27 cellular contexts compared by ENCODE assay signal in the genomic region with DNA sequence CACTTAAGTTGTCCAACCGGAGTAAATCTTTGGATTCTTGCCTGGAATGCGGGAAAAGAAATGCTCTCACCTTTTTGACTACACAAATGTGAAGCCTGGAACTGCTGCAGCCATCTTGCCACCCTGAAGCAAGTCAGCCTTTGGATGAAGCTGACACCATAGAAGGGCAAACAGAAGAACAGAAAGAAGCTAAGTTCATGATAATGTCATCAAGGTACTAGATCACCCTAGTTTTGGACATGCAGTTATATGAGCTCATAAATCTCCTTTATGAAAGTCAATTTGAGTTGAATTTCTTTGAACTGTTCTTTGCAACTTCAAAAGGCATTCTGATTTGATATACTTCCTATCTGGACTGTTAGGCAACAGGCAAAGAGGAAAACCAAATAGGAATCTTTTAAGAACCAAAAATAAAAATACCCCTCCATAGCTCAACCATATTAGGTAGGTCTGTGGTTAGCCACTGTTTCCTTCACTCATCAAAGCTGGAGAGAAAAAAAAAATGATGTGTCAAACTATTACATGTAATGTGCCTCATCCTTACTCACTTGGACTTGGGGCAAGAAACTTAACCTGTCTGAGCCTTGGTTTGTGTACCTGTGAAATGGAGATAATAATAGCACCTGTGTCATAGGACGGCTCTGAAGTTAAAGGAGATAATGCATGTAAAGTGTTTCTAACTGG.
DNase-seq lines count a peak whose midpoint lies in the region; ATAC-seq, FAIRE-seq and TF ChIP-seq lines count a peak whose summit lies in the region.
"Had no signal": no experiment of that assay in that cellular context is flagged by ENCODE, and none has a peak within 500 bp of the region (broad histone marks: within the 10 kb centered on the region; RNA-seq: fewer than 3 reads in every experiment).

No MANE protein-coding gene starts in this region.

- POLR2A ChIA-PET in CD4-positive, alpha-beta memory T cell (lab: Charles Lee; ENCODE audit: partially characterized antibody): no interaction called here

- H3K27ac ChIP-seq in CD4-positive, alpha-beta memory T cell (ENCODE audit: low read depth, low read length): no peak overlapping the region
- H3K27ac ChIP-seq: ascending aorta, gastroesophageal sphincter, ovary, PC-9, right lobe of liver, testis had no signal

- H3K9me3 ChIP-seq in CD4-positive, alpha-beta memory T cell (ENCODE audit: control insufficient read depth in 1 of 2, low read length in 2 of 2): no peaks in the 10 kb centered on the region
- H3K9me3 ChIP-seq: ascending aorta, gastroesophageal sphincter, HAP-1, ovary, right lobe of liver, testis had no signal

- H3K4me1 Mint-ChIP-seq in CD4-positive, alpha-beta memory T cell: peaks cover 10 to 11% (median 10%) of the 10 kb centered on the region in 4 donors
- H3K4me1 Mint-ChIP-seq: memory B cell had no signal

- H3K36me3 Mint-ChIP-seq in CD4-positive, alpha-beta memory T cell: no peaks in the 10 kb centered on the region
- H3K36me3 Mint-ChIP-seq: CD4-positive, CD25-positive, alpha-beta regulatory T cell; memory B cell; naive thymus-derived CD8-positive, alpha-beta T cell had no signal

- no peaks in the 10 kb centered on the region for H3K9me3 Mint-ChIP-seq in CD4-positive, alpha-beta memory T cell
- H3K9me3 Mint-ChIP-seq: memory B cell; naive thymus-derived CD8-positive, alpha-beta T cell had no signal

- peak overlapping the region in 1 of 7 donors; percentile 24 for H3K27ac Mint-ChIP-seq in CD4-positive, alpha-beta memory T cell
- H3K27ac Mint-ChIP-seq: CD4-positive, CD25-positive, alpha-beta regulatory T cell; memory B cell had no signal

- H3K36me3 ChIP-seq in CD4-positive, alpha-beta memory T cell (ENCODE audit: insufficient read depth, low read length): no peaks in the 10 kb centered on the region
- H3K36me3 ChIP-seq in bronchial epithelial cell (ENCODE audit: control insufficient read depth, insufficient read depth, low read length): no peaks in the 10 kb centered on the region
- H3K36me3 ChIP-seq: ascending aorta, gastroesophageal sphincter, HAP-1, ovary, right lobe of liver had no signal

- TF ChIP-seq CTCF in bronchial epithelial cell (IDR thresholded peaks at IDR 0.05; ENCODE audit: insufficient read depth, low read length, severe bottlenecking): no peak

- H3K4me3 ChIP-seq in CD4-positive, alpha-beta memory T cell (ENCODE audit: low read length in 2 of 2): no peak overlapping the region
- H3K4me3 ChIP-seq in bronchial epithelial cell (ENCODE audit: low read depth, low read length): no peak overlapping the region
- H3K4me3 ChIP-seq: ascending aorta, gastroesophageal sphincter, HAP-1, ovary, PC-9, right lobe of liver, testis had no signal

- no peaks in the 10 kb centered on the region for H3K27me3 ChIP-seq in CD4-positive, alpha-beta memory T cell (ENCODE audit: insufficient read depth, low read length)
- H3K27me3 ChIP-seq in bronchial epithelial cell (ENCODE audit: control insufficient read depth, insufficient read depth, low read length): no peaks in the 10 kb centered on the region
- H3K27me3 ChIP-seq: ascending aorta, gastroesophageal sphincter, ovary, right lobe of liver, testis had no signal

- ATAC-seq in GM18502 (IDR thresholded peaks at IDR 0.05; ENCODE audit: poor library complexity, unreplicated experiment): peak; percentile 60
- ATAC-seq: esophagus mucosa, gastroesophageal sphincter, right lobe of liver had no signal

- H3K4me1 ChIP-seq in CD4-positive, alpha-beta memory T cell (ENCODE audit: insufficient read depth, low read length): peaks cover 9% of the 10 kb centered on the region
- H3K4me1 ChIP-seq: ascending aorta, gastroesophageal sphincter, HAP-1, right lobe of liver, testis had no signal

- FAIRE-seq in bronchial epithelial cell (lab: Jason Lieb, UNC): no peak

- intact Hi-C loops in CD4-positive, alpha-beta memory T cell (cut with micrococcal nuclease): no loop called here

- CTCF ChIA-PET in CD4-positive, alpha-beta memory T cell (lab: Charles Lee; ENCODE audit: partially characterized antibody): interaction anchor here (1.5 to 2.7 kb wide), 3 partner anchors 9 to 20 kb away, joined by 7 to 14 read pairs (median 12); no protein-coding TSS in a partner anchor

- DNase-seq in CD4-positive, alpha-beta memory T cell: peak in 4 of 5 donors; percentile 12 to 25 (median 21)
- DNase-seq in M059J (ENCODE audit: low read depth): peak; percentile 49
- DNase-seq in bronchial epithelial cell (ENCODE audit: low read depth): peak; percentile 13
- DNase-seq in LoVo (ENCODE audit: low spot score): no peak
- DNase-seq in stimulated activated CD4-positive, alpha-beta T cell treated with anti-CD3 and anti-CD28 coated beads, Interleukin-4, amount 100 ng/mL, for 4 hours: no peak
- no peak for DNase-seq in epidermal melanocyte (ENCODE audit: insufficient read length, low spot score)
- DNase-seq: activated CD4-positive, alpha-beta T cell treated with anti-CD3 and anti-CD28 coated beads, Interleukin-2, amount 50 U/mL, for 1 hour; activated CD8-positive, alpha-beta memory T cell treated with anti-CD3 and anti-CD28 coated beads, Interleukin-2, amount 50 U/mL, for 48 hours; DMS 273 treated with DMSO at 0.1 percent for 48 hours; effector CD4-positive, alpha-beta T cell; NCI-H1930; NCI-H2227 treated with DMSO at 0.1 percent for 48 hours; NCI-H82; ovary; PC-9; right lobe of liver; SIG-M5; T-helper 1 cell; testis had no signal

- H3K27me3 Mint-ChIP-seq in CD4-positive, alpha-beta memory T cell: peaks cover 0 to 5% of the 10 kb centered on the region in 2 donors
- H3K27me3 Mint-ChIP-seq: memory B cell had no signal

- H3K4me3 Mint-ChIP-seq in CD4-positive, alpha-beta memory T cell: peak overlapping the region in 1 of 8 donors; percentile 31
- H3K4me3 Mint-ChIP-seq: CD4-positive, CD25-positive, alpha-beta regulatory T cell; memory B cell; naive thymus-derived CD8-positive, alpha-beta T cell had no signal

Comparison
In these comparisons a context has a peak if more than half of its experiments do, and no peak if none do; other contexts are left out.
1. DNase-seq: peak in CD4-positive, alpha-beta memory T cell (4 of 5), M059J (single experiment) and bronchial epithelial cell (single experiment); none in LoVo (single experiment), stimulated activated CD4-positive, alpha-beta T cell treated with anti-CD3 and anti-CD28 coated beads, Interleukin-4, amount 100 ng/mL, for 4 hours (0 of 2) and epidermal melanocyte (single experiment).